In genomic region chr9:117375956-117376355, GRCh38 we compare ENCODE assay signal across 16 cellular contexts. TPM values are rescaled to one million over a fixed set of nuclear protein-coding genes. Genes with fewer than 3 reads are reported as not detected.
A peak's percentile ranks its signal among the peaks of the same experiment; 100 is the strongest.
DNase-seq lines count a peak whose midpoint lies in the region; ATAC-seq and TF ChIP-seq lines count a peak whose summit lies in the region.
"Had no signal": no experiment of that assay in that cellular context is flagged by ENCODE, and none has a peak within 500 bp of the region (broad histone marks: within the 10 kb centered on the region; RNA-seq: fewer than 3 reads in every experiment).

No MANE protein-coding gene starts in this region.

- H3K36me3 ChIP-seq in WERI-Rb-1, result peaks cover 12% of the 10 kb centered on the region
- no peaks in the 10 kb centered on the region for H3K36me3 ChIP-seq in body of pancreas (replicated peaks in 1 of 2; ENCODE audit: insufficient read depth in 1 of 2, low read depth in 2 of 2)

- 81 to 82% methylated on average over 1 of the region's 1 CpG for WGBS in body of pancreas, 2 donors

- H3K27me3 ChIP-seq in WERI-Rb-1 (ENCODE audit: insufficient read depth, low read depth, severe bottlenecking), result no peaks in the 10 kb centered on the region
- no peaks in the 10 kb centered on the region for H3K27me3 ChIP-seq in body of pancreas
- H3K27me3 ChIP-seq: BLaER1 treated with 17β-estradiol and CSF1 and Interleukin-3, amounts not matched to agents 10 nM and 100 nM had no signal

- no peaks in the 10 kb centered on the region for H3K4me1 ChIP-seq in body of pancreas
- H3K4me1 ChIP-seq: BLaER1 treated with 17β-estradiol and CSF1 and Interleukin-3, amounts not matched to agents 10 nM and 100 nM had no signal

- 0 out of 2 replicates have a peak, but pooled peaks have one; percentile 23 for TF ChIP-seq CTCF in WERI-Rb-1 (IDR thresholded peaks at IDR 0.05; ENCODE audit: low read depth, low read length)
- no peak for TF ChIP-seq CTCF in body of pancreas (IDR thresholded peaks at IDR 0.05)

- ATAC-seq in body of pancreas (no peak), GM21529 (IDR thresholded peaks at IDR 0.05; ENCODE audit: unreplicated experiment) (no peak)
- ATAC-seq: CD8-positive, alpha-beta T cell; HepG2 had no signal

- intact Hi-C loops in body of pancreas (cut with DNase I), result no loop called here

- peak overlapping the region; percentile 90 for H3K27ac ChIP-seq in WERI-Rb-1
- no peak overlapping the region for H3K27ac ChIP-seq in body of pancreas
- H3K27ac ChIP-seq: BLaER1 treated with 17β-estradiol and CSF1 and Interleukin-3, amounts not matched to agents 10 nM and 100 nM had no signal

- DNase-seq in D341Med (ENCODE audit: low spot score) (peak; percentile 48), NCI-H524 treated with DMSO at 0.1 percent for 48 hours (lab: John Stamatoyannopoulos, UW) (peak; percentile 73), WERI-Rb-1 (peak; percentile 75), body of pancreas (no peak), midbrain (lab: John Stamatoyannopoulos, UW) (no peak), NK-92 (lab: John Stamatoyannopoulos, UW; ENCODE audit: unreplicated experiment) (no peak)
- DNase-seq: 8988T; Calu3; CD8-positive, alpha-beta T cell; DMS153; DMS79; GDM1; H9 had no signal

- no peak for TF ChIP-seq POLR2A in body of pancreas (IDR thresholded peaks at IDR 0.05)

- H3K9me3 ChIP-seq in WERI-Rb-1 (ENCODE audit: severe bottlenecking) (no peaks in the 10 kb centered on the region), body of pancreas (no peaks in the 10 kb centered on the region)
- H3K9me3 ChIP-seq: BLaER1 treated with 17β-estradiol and CSF1 and Interleukin-3, amounts not matched to agents 10 nM and 100 nM had no signal

- H3K4me3 ChIP-seq in WERI-Rb-1 (ENCODE audit: low read depth, low read length) (no peak overlapping the region; the same call in 1 of the 2 replicates), body of pancreas (no peak overlapping the region)
- H3K4me3 ChIP-seq: BLaER1 treated with 17β-estradiol and CSF1 and Interleukin-3, amounts not matched to agents 10 nM and 100 nM had no signal

RNA-seq across cellular contexts. Expression of gene ASTN2, which starts 38.9 kb away (rescaled TPM):
- 1 to 10 TPM; 8.2 to 9.6 TPM for total RNA-seq in body of pancreas

Comparison
In these comparisons a context has a peak if more than half of its experiments do, and no peak if none do; other contexts are left out.
1. DNase-seq: peak in D341Med (single experiment), NCI-H524 treated with DMSO at 0.1 percent for 48 hours (single experiment) and WERI-Rb-1 (single experiment); none in body of pancreas (0 of 4), midbrain (single experiment) and NK-92 (single experiment).